1 cellular context compared by ENCODE assay signal in the genomic region with DNA sequence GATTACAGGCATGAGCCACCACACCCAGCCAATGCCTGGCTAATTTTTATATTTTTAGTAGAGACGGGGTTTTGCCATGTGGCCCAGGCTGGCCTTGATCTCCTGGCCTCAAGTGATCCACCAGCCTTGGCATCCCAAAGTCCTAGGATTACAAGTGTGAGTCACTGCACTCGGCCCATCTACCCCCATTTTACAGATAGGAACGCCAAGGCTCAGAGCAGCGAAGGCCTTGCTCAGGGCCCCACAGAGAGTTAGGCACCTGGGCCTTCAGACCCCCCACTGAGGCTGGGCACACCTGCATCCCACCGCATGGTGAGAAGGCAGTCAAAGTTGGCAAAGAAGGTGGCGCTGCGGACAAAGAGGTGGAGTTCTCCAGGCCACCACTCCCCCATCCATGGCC.
TF ChIP-seq lines count a peak whose summit lies in the region.

No MANE protein-coding gene starts in this region.

TF ChIP-seq in K562, 482 proteins besides CTCF, POLR2A, EP300 and RAD21 (continued from another document):
- TF ChIP-seq, protein P1, sequence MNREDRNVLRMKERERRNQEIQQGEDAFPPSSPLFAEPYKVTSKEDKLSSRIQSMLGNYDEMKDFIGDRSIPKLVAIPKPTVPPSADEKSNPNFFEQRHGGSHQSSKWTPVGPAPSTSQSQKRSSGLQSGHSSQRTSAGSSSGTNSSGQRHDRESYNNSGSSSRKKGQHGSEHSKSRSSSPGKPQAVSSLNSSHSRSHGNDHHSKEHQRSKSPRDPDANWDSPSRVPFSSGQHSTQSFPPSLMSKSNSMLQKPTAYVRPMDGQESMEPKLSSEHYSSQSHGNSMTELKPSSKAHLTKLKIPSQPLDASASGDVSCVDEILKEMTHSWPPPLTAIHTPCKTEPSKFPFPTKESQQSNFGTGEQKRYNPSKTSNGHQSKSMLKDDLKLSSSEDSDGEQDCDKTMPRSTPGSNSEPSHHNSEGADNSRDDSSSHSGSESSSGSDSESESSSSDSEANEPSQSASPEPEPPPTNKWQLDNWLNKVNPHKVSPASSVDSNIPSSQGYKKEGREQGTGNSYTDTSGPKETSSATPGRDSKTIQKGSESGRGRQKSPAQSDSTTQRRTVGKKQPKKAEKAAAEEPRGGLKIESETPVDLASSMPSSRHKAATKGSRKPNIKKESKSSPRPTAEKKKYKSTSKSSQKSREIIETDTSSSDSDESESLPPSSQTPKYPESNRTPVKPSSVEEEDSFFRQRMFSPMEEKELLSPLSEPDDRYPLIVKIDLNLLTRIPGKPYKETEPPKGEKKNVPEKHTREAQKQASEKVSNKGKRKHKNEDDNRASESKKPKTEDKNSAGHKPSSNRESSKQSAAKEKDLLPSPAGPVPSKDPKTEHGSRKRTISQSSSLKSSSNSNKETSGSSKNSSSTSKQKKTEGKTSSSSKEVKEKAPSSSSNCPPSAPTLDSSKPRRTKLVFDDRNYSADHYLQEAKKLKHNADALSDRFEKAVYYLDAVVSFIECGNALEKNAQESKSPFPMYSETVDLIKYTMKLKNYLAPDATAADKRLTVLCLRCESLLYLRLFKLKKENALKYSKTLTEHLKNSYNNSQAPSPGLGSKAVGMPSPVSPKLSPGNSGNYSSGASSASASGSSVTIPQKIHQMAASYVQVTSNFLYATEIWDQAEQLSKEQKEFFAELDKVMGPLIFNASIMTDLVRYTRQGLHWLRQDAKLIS (CRISPR knock-in tag; IDR thresholded peaks at IDR 0.05), result no peak
- TF ChIP-seq, protein P2, sequence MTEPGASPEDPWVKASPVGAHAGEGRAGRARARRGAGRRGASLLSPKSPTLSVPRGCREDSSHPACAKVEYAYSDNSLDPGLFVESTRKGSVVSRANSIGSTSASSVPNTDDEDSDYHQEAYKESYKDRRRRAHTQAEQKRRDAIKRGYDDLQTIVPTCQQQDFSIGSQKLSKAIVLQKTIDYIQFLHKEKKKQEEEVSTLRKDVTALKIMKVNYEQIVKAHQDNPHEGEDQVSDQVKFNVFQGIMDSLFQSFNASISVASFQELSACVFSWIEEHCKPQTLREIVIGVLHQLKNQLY (CRISPR knock-in tag; conservative IDR thresholded peaks at IDR 0.05), result no peak
- peak; percentile 7 to 46; a peak in 1 of 4 replicates for TF ChIP-seq KDM1A (IDR thresholded peaks at IDR 0.05)
- no peak for TF ChIP-seq NELFE (IDR thresholded peaks at IDR 0.05; ENCODE audit: insufficient read depth, insufficient read length)
- TF ChIP-seq BCOR (IDR thresholded peaks at IDR 0.05), result peak; percentile 59; the same call in 1 of the 2 replicates
